ENCODE assay signal across 10 cellular contexts in genomic region chr1:235206533-235207201, GRCh38. TPM values are rescaled to one million over a fixed set of nuclear protein-coding genes. Genes with fewer than 3 reads are reported as not detected.
A peak's percentile ranks its signal among the peaks of the same experiment; 100 is the strongest.
DNase-seq lines count a peak whose midpoint lies in the region; ATAC-seq and TF ChIP-seq lines count a peak whose summit lies in the region.
"Had no signal": no experiment of that assay in that cellular context is flagged by ENCODE, and none has a peak within 500 bp of the region (broad histone marks: within the 10 kb centered on the region; RNA-seq: fewer than 3 reads in every experiment).

No MANE protein-coding gene starts in this region.

- H3K9me3 Mint-ChIP-seq in activated T-helper 17 cell treated with anti-CD3 and anti-CD28 coated beads, Interleukin-2, amount 50 U/mL, for 72 hours, result no peaks in the 10 kb centered on the region
- H3K9me3 Mint-ChIP-seq in naive B cell, result no peaks in the 10 kb centered on the region

- no peaks in the 10 kb centered on the region for H3K9me3 ChIP-seq in MM.1S (replicated peaks; ENCODE audit: insufficient read depth, low read length)
- H3K9me3 ChIP-seq: colonic mucosa, suprapubic skin had no signal

- H3K9ac ChIP-seq in MM.1S (ENCODE audit: low read length), result no peak overlapping the region

- peaks cover 18% of the 10 kb centered on the region for H3K4me1 Mint-ChIP-seq in activated T-helper 17 cell treated with anti-CD3 and anti-CD28 coated beads, Interleukin-2, amount 50 U/mL, for 72 hours
- peaks cover 0 to 12% (median 4%) of the 10 kb centered on the region in 3 donors for H3K4me1 Mint-ChIP-seq in naive B cell

- H2AFZ ChIP-seq in MM.1S (ENCODE audit: low read length), result no peak overlapping the region

- H3K4me3 ChIP-seq in MM.1S (ENCODE audit: low read length), result no peak overlapping the region
- H3K4me3 ChIP-seq: colonic mucosa, suprapubic skin had no signal

- no peaks in the 10 kb centered on the region for H3K27me3 ChIP-seq in MM.1S (replicated peaks; ENCODE audit: insufficient read depth, low read length)
- H3K27me3 ChIP-seq: colonic mucosa, suprapubic skin had no signal

- H3K4me2 ChIP-seq in MM.1S (ENCODE audit: low read depth, low read length), result no peak overlapping the region

- DNase-seq in COLO829 (ENCODE audit: low spot score) (peak; percentile 11), naive B cell (no peak), MM.1S (no peak)
- DNase-seq: colonic mucosa, HCEC 1CT had no signal

- no peak for TF ChIP-seq CTCF in MM.1S (IDR thresholded peaks at IDR 0.05; ENCODE audit: low read length)

- peaks cover 63% of the 10 kb centered on the region for H3K36me3 Mint-ChIP-seq in activated T-helper 17 cell treated with anti-CD3 and anti-CD28 coated beads, Interleukin-2, amount 50 U/mL, for 72 hours (ENCODE audit: low read depth)
- H3K36me3 Mint-ChIP-seq in naive B cell, result peaks cover 4 to 17% of the 10 kb centered on the region in 2 donors

- no peaks in the 10 kb centered on the region for H3F3A ChIP-seq in MM.1S (ENCODE audit: insufficient read depth, low read length)

- H3K27ac ChIP-seq in MM.1S (ENCODE audit: low read length), result no peak overlapping the region
- H3K27ac ChIP-seq: colonic mucosa, suprapubic skin had no signal

- H3K4me1 ChIP-seq in MM.1S (ENCODE audit: low read length), result peaks cover 7% of the 10 kb centered on the region
- H3K4me1 ChIP-seq: colonic mucosa, suprapubic skin had no signal

- peak overlapping the region; percentile 87 for H3K27ac Mint-ChIP-seq in activated T-helper 17 cell treated with anti-CD3 and anti-CD28 coated beads, Interleukin-2, amount 50 U/mL, for 72 hours
- peak overlapping the region in 5 of 6 donors; percentile 4 to 46 (median 9) for H3K27ac Mint-ChIP-seq in naive B cell

- no peaks in the 10 kb centered on the region for H3K79me2 ChIP-seq in MM.1S (ENCODE audit: low read length)

- H3K27me3 Mint-ChIP-seq in activated T-helper 17 cell treated with anti-CD3 and anti-CD28 coated beads, Interleukin-2, amount 50 U/mL, for 72 hours, result no peaks in the 10 kb centered on the region
- no peaks in the 10 kb centered on the region for H3K27me3 Mint-ChIP-seq in naive B cell

- peak overlapping the region; percentile 51 for H3K4me3 Mint-ChIP-seq in activated T-helper 17 cell treated with anti-CD3 and anti-CD28 coated beads, Interleukin-2, amount 50 U/mL, for 72 hours
- no peak overlapping the region for H3K4me3 Mint-ChIP-seq in naive B cell

- H3K36me3 ChIP-seq in MM.1S (replicated peaks; ENCODE audit: insufficient read depth, low read length), result no peaks in the 10 kb centered on the region
- H3K36me3 ChIP-seq: colonic mucosa had no signal

- peak; percentile 84 for ATAC-seq in HG02610 (IDR thresholded peaks at IDR 0.05; ENCODE audit: unreplicated experiment)
- ATAC-seq in activated T-helper 17 cell treated with anti-CD3 and anti-CD28 coated beads, Interleukin-2, amount 50 U/mL, for 72 hours (replicated peaks), result peak; percentile 98
- ATAC-seq in naive B cell (ENCODE audit: low read depth in 2 of 2), result no peak
- no peak for ATAC-seq in GM19023 (IDR thresholded peaks at IDR 0.05; ENCODE audit: unreplicated experiment)
- ATAC-seq in HG03571 (IDR thresholded peaks at IDR 0.05; ENCODE audit: unreplicated experiment), result no peak

- no peaks in the 10 kb centered on the region for H4K20me1 ChIP-seq in MM.1S (ENCODE audit: insufficient read depth, low read length)

- H3K9me2 ChIP-seq in MM.1S (replicated peaks; ENCODE audit: insufficient read depth, low read length), result no peaks in the 10 kb centered on the region

RNA-seq across cellular contexts. Expression of gene RBM34, which starts 45.6 kb away (rescaled TPM):
- 100 to 1,000 TPM; 114 to 122 TPM for total RNA-seq in activated T-helper 17 cell treated with anti-CD3 and anti-CD28 coated beads, Interleukin-2, amount 50 U/mL, for 72 hours
- polyA plus RNA-seq in naive B cell (ENCODE audit: low read depth in 6 of 6), result 10 to 100 TPM; 35.0 to 73.8 (median 69.7) TPM

Comparison
In these comparisons a context has a peak if more than half of its experiments do, and no peak if none do; other contexts are left out.
1. ATAC-seq: peak in HG02610 (single experiment) and activated T-helper 17 cell treated with anti-CD3 and anti-CD28 coated beads, Interleukin-2, amount 50 U/mL, for 72 hours (single experiment); none in naive B cell (0 of 2), GM19023 (single experiment) and HG03571 (single experiment).